Comparison of ENCODE assay signal across 1 cellular context in genomic region chr7:129332354-129333056, GRCh38.
TF ChIP-seq lines count a peak whose summit lies in the region.

No MANE protein-coding gene starts in this region.

TF ChIP-seq in K562, 482 proteins besides CTCF, POLR2A, EP300 and RAD21 (continued from another document):
- no peak for TF ChIP-seq HOMEZ (CRISPR knock-in tag; IDR thresholded peaks at IDR 0.05)
- TF ChIP-seq KAT2B (IDR thresholded peaks at IDR 0.05; ENCODE audit: low read depth, low read length): no peak
- peak; percentile 17; the same call in 1 of the 2 replicates for TF ChIP-seq RFX1 (IDR thresholded peaks at IDR 0.05)
- TF ChIP-seq FOSL1 (tag; conservative IDR thresholded peaks at IDR 0.05): peak; percentile 91
- TF ChIP-seq SNAPC5 (CRISPR knock-in tag; IDR thresholded peaks at IDR 0.05): no peak
- TF ChIP-seq L3MBTL2 (IDR thresholded peaks at IDR 0.05): no peak
- TF ChIP-seq OTX1 (CRISPR knock-in tag; IDR thresholded peaks at IDR 0.05): no peak
TF ChIP-seq in K562: peak in this region for 3.
